Comparison of ENCODE assay signal across 1 cellular context in the genomic region with DNA sequence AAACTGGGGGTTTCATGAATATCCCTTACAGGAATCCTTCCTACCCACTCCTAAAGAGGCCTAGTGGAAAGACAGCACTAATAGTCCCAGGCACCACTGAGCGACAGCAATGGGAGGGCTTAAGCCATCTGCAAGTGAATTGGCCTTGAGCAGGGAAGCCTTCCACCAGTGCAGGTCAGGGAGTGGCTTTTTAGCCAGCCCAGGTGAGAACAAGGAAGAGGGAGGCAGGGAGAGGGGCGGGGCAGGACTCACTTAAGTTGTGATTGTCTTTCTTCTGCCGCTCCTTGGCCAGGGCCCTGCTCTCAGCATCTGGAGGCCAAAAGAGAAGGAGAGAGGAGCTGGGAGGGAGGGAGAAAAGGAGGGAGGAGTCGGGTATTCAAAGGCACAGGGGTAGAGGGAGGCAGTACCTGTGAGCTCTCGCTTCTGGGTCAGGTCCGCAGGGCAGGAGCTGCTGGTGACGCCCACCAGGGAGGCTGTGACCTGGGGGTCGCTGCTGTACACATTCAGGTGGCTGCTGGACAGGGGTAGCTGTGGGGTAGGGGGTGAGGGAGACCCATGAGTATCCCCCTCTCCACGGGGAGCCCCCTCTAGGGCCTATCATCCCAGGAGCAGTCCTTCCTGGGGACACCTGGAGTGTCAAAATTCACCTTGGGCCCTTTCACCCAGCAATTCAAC.
TF ChIP-seq lines count a peak whose summit lies in the region.

No MANE protein-coding gene starts in this region.

TF ChIP-seq in SK-N-SH treated with all-trans-retinoic acid at 6 μM for 48 hours, 23 proteins besides CTCF, POLR2A, EP300 and RAD21:
- no peak for TF ChIP-seq ZNF70 (CRISPR knock-in tag; IDR thresholded peaks at IDR 0.05)
- TF ChIP-seq, protein P1, sequence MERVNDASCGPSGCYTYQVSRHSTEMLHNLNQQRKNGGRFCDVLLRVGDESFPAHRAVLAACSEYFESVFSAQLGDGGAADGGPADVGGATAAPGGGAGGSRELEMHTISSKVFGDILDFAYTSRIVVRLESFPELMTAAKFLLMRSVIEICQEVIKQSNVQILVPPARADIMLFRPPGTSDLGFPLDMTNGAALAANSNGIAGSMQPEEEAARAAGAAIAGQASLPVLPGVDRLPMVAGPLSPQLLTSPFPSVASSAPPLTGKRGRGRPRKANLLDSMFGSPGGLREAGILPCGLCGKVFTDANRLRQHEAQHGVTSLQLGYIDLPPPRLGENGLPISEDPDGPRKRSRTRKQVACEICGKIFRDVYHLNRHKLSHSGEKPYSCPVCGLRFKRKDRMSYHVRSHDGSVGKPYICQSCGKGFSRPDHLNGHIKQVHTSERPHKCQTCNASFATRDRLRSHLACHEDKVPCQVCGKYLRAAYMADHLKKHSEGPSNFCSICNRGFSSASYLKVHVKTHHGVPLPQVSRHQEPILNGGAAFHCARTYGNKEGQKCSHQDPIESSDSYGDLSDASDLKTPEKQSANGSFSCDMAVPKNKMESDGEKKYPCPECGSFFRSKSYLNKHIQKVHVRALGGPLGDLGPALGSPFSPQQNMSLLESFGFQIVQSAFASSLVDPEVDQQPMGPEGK (CRISPR knock-in tag; IDR thresholded peaks at IDR 0.05; ENCODE audit: borderline replicate concordance) = no peak
- no peak for TF ChIP-seq RARB (CRISPR knock-in tag; IDR thresholded peaks at IDR 0.05)
- no peak for TF ChIP-seq PPARA (CRISPR knock-in tag; IDR thresholded peaks at IDR 0.05; ENCODE audit: borderline replicate concordance)
- TF ChIP-seq ZC3H10 (CRISPR knock-in tag; IDR thresholded peaks at IDR 0.05) = no peak
- TF ChIP-seq GLIS3 (CRISPR knock-in tag; IDR thresholded peaks at IDR 0.05) = no peak
- TF ChIP-seq ZNF565 (CRISPR knock-in tag; conservative IDR thresholded peaks at IDR 0.05; ENCODE audit: low read depth) = no peak
- TF ChIP-seq SNAI2 (CRISPR knock-in tag; IDR thresholded peaks at IDR 0.05) = no peak
- TF ChIP-seq ZNF8 (CRISPR knock-in tag; IDR thresholded peaks at IDR 0.05) = no peak
- no peak for TF ChIP-seq TCF4 (CRISPR knock-in tag; IDR thresholded peaks at IDR 0.05; ENCODE audit: borderline replicate concordance)
- no peak for TF ChIP-seq ESRRG (CRISPR knock-in tag; IDR thresholded peaks at IDR 0.05)
- TF ChIP-seq ARNTL (CRISPR knock-in tag; IDR thresholded peaks at IDR 0.05; ENCODE audit: borderline replicate concordance, low read depth) = no peak
- TF ChIP-seq CSDC2 (CRISPR knock-in tag; IDR thresholded peaks at IDR 0.05) = no peak
- no peak for TF ChIP-seq ZFP3 (CRISPR knock-in tag; IDR thresholded peaks at IDR 0.05)
